Comparison of ENCODE assay signal across 1 cellular context in the genomic region with DNA sequence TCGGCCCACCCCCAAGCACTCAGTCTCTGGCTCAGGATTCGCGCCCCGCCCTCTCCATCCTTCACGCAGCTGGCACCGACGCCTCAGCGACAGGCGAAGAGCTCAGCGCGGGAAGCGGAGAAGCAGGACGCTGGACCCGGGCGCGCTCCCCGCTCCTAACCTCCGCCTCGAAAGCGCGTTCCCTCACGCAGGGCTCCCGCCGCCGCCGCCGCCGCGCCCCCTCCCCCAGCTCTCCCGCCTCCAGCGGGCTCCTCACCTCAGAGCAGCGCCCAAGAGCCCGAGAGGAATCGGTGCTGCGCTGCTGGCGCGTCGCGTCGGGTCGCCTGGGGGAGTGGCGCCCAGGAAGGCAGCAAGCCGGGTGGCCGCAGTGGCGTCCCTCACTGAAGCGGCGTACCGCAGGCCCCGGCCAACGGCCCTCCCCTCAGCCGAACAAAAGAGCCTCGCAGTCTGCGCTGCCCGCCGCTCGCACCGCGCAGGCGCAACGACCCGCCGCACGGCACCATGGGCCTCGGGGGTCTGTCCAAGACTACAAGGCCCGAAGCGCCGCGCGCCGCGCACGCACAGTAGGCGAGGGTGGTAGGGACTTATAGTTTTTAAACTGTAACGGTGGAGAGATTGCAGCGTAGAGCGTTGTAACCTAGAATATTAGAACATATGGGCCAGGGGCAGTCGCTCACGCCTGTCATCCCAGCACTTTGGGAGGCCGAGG.
A peak's percentile ranks its signal among the peaks of the same experiment; 100 is the strongest.
TF ChIP-seq lines count a peak whose summit lies in the region.

Gene CBX1 (minus strand): TSS at position 467 of the 709 bp plus-strand sequence. CDS start 24,474 bp downstream, outside the sequence.

TF ChIP-seq in HEK293, 187 proteins besides CTCF, POLR2A, EP300 and RAD21 (continued from another document and continues in another):
- TF ChIP-seq, protein P1, sequence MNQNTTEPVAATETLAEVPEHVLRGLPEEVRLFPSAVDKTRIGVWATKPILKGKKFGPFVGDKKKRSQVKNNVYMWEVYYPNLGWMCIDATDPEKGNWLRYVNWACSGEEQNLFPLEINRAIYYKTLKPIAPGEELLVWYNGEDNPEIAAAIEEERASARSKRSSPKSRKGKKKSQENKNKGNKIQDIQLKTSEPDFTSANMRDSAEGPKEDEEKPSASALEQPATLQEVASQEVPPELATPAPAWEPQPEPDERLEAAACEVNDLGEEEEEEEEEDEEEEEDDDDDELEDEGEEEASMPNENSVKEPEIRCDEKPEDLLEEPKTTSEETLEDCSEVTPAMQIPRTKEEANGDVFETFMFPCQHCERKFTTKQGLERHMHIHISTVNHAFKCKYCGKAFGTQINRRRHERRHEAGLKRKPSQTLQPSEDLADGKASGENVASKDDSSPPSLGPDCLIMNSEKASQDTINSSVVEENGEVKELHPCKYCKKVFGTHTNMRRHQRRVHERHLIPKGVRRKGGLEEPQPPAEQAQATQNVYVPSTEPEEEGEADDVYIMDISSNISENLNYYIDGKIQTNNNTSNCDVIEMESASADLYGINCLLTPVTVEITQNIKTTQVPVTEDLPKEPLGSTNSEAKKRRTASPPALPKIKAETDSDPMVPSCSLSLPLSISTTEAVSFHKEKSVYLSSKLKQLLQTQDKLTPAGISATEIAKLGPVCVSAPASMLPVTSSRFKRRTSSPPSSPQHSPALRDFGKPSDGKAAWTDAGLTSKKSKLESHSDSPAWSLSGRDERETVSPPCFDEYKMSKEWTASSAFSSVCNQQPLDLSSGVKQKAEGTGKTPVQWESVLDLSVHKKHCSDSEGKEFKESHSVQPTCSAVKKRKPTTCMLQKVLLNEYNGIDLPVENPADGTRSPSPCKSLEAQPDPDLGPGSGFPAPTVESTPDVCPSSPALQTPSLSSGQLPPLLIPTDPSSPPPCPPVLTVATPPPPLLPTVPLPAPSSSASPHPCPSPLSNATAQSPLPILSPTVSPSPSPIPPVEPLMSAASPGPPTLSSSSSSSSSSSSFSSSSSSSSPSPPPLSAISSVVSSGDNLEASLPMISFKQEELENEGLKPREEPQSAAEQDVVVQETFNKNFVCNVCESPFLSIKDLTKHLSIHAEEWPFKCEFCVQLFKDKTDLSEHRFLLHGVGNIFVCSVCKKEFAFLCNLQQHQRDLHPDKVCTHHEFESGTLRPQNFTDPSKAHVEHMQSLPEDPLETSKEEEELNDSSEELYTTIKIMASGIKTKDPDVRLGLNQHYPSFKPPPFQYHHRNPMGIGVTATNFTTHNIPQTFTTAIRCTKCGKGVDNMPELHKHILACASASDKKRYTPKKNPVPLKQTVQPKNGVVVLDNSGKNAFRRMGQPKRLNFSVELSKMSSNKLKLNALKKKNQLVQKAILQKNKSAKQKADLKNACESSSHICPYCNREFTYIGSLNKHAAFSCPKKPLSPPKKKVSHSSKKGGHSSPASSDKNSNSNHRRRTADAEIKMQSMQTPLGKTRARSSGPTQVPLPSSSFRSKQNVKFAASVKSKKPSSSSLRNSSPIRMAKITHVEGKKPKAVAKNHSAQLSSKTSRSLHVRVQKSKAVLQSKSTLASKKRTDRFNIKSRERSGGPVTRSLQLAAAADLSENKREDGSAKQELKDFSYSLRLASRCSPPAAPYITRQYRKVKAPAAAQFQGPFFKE (tag by site-specific recombination; IDR thresholded peaks at IDR 0.05; ENCODE audit: borderline replicate concordance), result no peak
- TF ChIP-seq ZNF335 (tag by site-specific recombination; conservative IDR thresholded peaks at IDR 0.05), result peak; percentile 78
- peak; percentile 34; the same call in 1 of the 2 replicates for TF ChIP-seq ZNF843 (tag by site-specific recombination; IDR thresholded peaks at IDR 0.05)
- no peak for TF ChIP-seq BCL6B (tag by site-specific recombination; IDR thresholded peaks at IDR 0.05)
- no peak for TF ChIP-seq ZNF239 (tag by site-specific recombination; IDR thresholded peaks at IDR 0.05)
- no peak for TF ChIP-seq ZNF302 (tag by site-specific recombination; IDR thresholded peaks at IDR 0.05; ENCODE audit: low read depth)
- 0 out of 2 replicates have a peak, but pooled peaks have one; percentile 51 for TF ChIP-seq ZNF792 (tag by site-specific recombination; IDR thresholded peaks at IDR 0.05)
- no peak for TF ChIP-seq ZNF664 (tag by site-specific recombination; IDR thresholded peaks at IDR 0.05)
- no peak for TF ChIP-seq PRDM1 (tag by site-specific recombination; IDR thresholded peaks at IDR 0.05)
- no peak for TF ChIP-seq SCRT2 (tag by site-specific recombination; IDR thresholded peaks at IDR 0.05)
- TF ChIP-seq ZNF354C (tag by site-specific recombination; IDR thresholded peaks at IDR 0.05; ENCODE audit: borderline replicate concordance, low read depth), result no peak
- peak; percentile 38 for TF ChIP-seq ZBTB48 (tag by site-specific recombination; IDR thresholded peaks at IDR 0.05)
- TF ChIP-seq PATZ1 (tag by site-specific recombination; IDR thresholded peaks at IDR 0.05), result peak; percentile 90
- TF ChIP-seq GFI1B (tag by site-specific recombination; IDR thresholded peaks at IDR 0.05), result no peak
- TF ChIP-seq ZNF423 (tag by site-specific recombination; IDR thresholded peaks at IDR 0.05), result peak; percentile 86; the same call in 1 of the 2 replicates
- TF ChIP-seq ZNF155 (tag by site-specific recombination; IDR thresholded peaks at IDR 0.05), result no peak
- peak; percentile 94; the same call in 1 of the 2 replicates for TF ChIP-seq TRIM28 (IDR thresholded peaks at IDR 0.05; ENCODE audit: borderline replicate concordance, low read length)
- TF ChIP-seq SETDB1 (IDR thresholded peaks at IDR 0.05; ENCODE audit: insufficient read length, low read length), result no peak
- TF ChIP-seq ZBTB11 (tag by site-specific recombination; conservative IDR thresholded peaks at IDR 0.05; ENCODE audit: low read depth), result peak; percentile 54
- TF ChIP-seq ZNF350 (tag by site-specific recombination; IDR thresholded peaks at IDR 0.05), result no peak
- TF ChIP-seq INSM2 (tag by site-specific recombination; IDR thresholded peaks at IDR 0.05), result peak; percentile 53; the same call in 1 of the 2 replicates
- TF ChIP-seq GLI4 (tag by site-specific recombination; IDR thresholded peaks at IDR 0.05), result no peak
- no peak; the same call in 1 of the 2 replicates for TF ChIP-seq ZNF518A (tag by site-specific recombination; conservative IDR thresholded peaks at IDR 0.05; ENCODE audit: low read depth)
- peak; percentile 17; the same call in 1 of the 2 replicates for TF ChIP-seq ZNF629 (tag by site-specific recombination; IDR thresholded peaks at IDR 0.05)
- no peak; the same call in 1 of the 2 replicates for TF ChIP-seq ZFHX2 (tag by site-specific recombination; conservative IDR thresholded peaks at IDR 0.05)
- no peak for TF ChIP-seq ZNF174 (tag by site-specific recombination; IDR thresholded peaks at IDR 0.05)
- TF ChIP-seq ZNF596 (tag by site-specific recombination; IDR thresholded peaks at IDR 0.05), result no peak
- TF ChIP-seq ZNF791 (tag by site-specific recombination; IDR thresholded peaks at IDR 0.05), result no peak
- peak; percentile 50; the same call in 1 of the 2 replicates for TF ChIP-seq ZIC2 (tag by site-specific recombination; IDR thresholded peaks at IDR 0.05)
- no peak for TF ChIP-seq ZNF768 (tag by site-specific recombination; IDR thresholded peaks at IDR 0.05)
